ENCODE assay signal across 22 cellular contexts in genomic region chr2:238669046-238669445, GRCh38.
"Had no signal": no experiment of that assay in that cellular context is flagged by ENCODE, and none has a peak within 500 bp of the region (broad histone marks: within the 10 kb centered on the region; RNA-seq: fewer than 3 reads in every experiment).

No MANE protein-coding gene starts in this region.

- H3K27ac Mint-ChIP-seq: IgD-negative memory B cell had no signal

- H3K4me3 Mint-ChIP-seq: IgD-negative memory B cell had no signal

- H3K9me3 ChIP-seq: SK-N-SH had no signal

- ATAC-seq: K562 had no signal

- H3K4me3 ChIP-seq: K562 had no signal

- H3K27ac ChIP-seq: HL-60, KMS-11, RWPE1 had no signal

- DNase-seq: Kasumi-1, MV-4-11, NCI-H1048, NCI-H1105, NCI-H1417, NCI-H1436 treated with DMSO at 0.1 percent for 48 hours, NCI-H1694, NCI-H187 treated with DMSO at 0.1 percent for 48 hours, NCI-H2029 treated with DMSO at 0.1 percent for 48 hours, NCI-H2171 treated with DMSO at 0.1 percent for 48 hours, NCI-H345, NCI-H524, NCI-H526 treated with DMSO at 0.1 percent for 48 hours, NCI-H748 treated with DMSO at 0.1 percent for 48 hours, SHP77, SK-N-SH, SW 1271 had no signal
